Comparison of ENCODE assay signal across 8 cellular contexts in the genomic region with DNA sequence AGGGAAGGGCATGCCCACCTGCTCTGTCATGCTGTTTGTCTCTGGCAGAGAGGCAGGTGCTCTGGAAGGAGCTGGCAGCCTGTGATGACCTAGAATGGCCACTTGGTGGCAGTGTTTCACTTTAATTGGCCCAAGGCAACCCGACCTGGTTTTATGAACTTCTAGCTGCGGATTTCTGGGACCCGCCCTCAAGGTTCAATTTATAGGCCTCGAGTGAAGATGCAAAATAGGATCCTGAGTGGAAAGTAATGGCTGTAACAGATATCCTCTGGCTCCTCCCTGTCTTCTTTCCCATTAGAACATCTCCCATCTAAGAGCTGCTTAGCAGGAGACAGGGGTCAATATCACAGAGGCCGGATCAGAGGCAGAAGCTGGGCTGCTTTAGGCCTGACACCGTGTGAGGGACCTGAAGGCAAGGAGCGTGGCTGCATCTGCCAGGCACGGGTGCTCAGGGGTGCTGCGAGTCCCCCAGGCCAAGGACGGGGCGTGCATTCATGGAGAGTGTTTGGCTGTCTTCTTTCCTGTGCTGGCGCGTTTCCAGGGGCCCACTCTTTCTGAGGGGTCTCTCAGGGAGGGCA. TPM values are rescaled to one million over a fixed set of nuclear protein-coding genes. Genes with fewer than 3 reads are reported as not detected.
DNase-seq lines count a peak whose midpoint lies in the region; ATAC-seq and TF ChIP-seq lines count a peak whose summit lies in the region.

No MANE protein-coding gene starts in this region.

- H3K4me3 ChIP-seq in lung: no peak overlapping the region

- TF ChIP-seq CTCF in lung (IDR thresholded peaks at IDR 0.05; ENCODE audit: control extremely low read depth, extremely low read depth): peak; percentile 72

- WGBS in lung, 2 donors: 52 to 57% methylated on average over 13 of the region's 13 CpGs

- peak; percentile 46 for DNase-seq in activated gamma-delta T cell treated with Interleukin-2 at 50 U/mL for 16 hours
- DNase-seq in activated gamma-delta T cell (lab: John Stamatoyannopoulos, UW): no peak
- DNase-seq in NCI-H345 treated with DMSO at 0.1 percent for 48 hours (lab: John Stamatoyannopoulos, UW; ENCODE audit: unreplicated experiment): peak; percentile 41
- peak; percentile 36 to 44 for DNase-seq in activated CD4-positive, alpha-beta T cell treated with anti-CD3 and anti-CD28 coated beads, Interleukin-2, amount 50 U/mL, for 4 hours
- DNase-seq in effector CD4-positive, alpha-beta T cell: peak; percentile 44
- peak; percentile 67 for DNase-seq in lung (ENCODE audit: low spot score)
- DNase-seq in stimulated activated CD8-positive, alpha-beta memory T cell treated with anti-CD3 and anti-CD28 coated beads, Interleukin-12 subunit alpha, Interleukin-12 subunit beta, amount 100 ng/mL, for 1 hour (ENCODE audit: low read depth): peak; percentile 39

- H3K4me1 ChIP-seq in lung (ENCODE audit: control insufficient read depth in 2 of 2, insufficient read depth in 2 of 2, low read length in 2 of 2): no peaks in the 10 kb centered on the region

- no peak overlapping the region for H3K27ac ChIP-seq in lung (ENCODE audit: low read depth in 1 of 2, low read length in 1 of 2)

- ATAC-seq in HG03103 (IDR thresholded peaks at IDR 0.05; ENCODE audit: low read depth, unreplicated experiment) (peak; percentile 83), lung (ENCODE audit: insufficient read depth, low FRiP score) (peak; percentile 69)

- no peaks in the 10 kb centered on the region for H3K27me3 ChIP-seq in lung (ENCODE audit: control insufficient read depth, insufficient read depth)

- H3K36me3 ChIP-seq in lung (ENCODE audit: control insufficient read depth in 2 of 2, insufficient read depth in 2 of 2, low read length in 2 of 2): no peaks in the 10 kb centered on the region

- H3K9me3 ChIP-seq in lung (ENCODE audit: control insufficient read depth in 2 of 2, insufficient read depth in 1 of 2, low read length in 1 of 2): peaks cover 0 to 7% of the 10 kb centered on the region in 2 donors

RNA-seq across cellular contexts. Expression of gene SLC28A3, which starts 56.7 kb away (rescaled TPM):
- total RNA-seq in lung: 1 to 10 TPM in 1 of 2 donors, under 1 TPM in 1; 0.98 to 4.0 TPM
- polyA plus RNA-seq in lung: under 1 TPM; 0.59 to 0.78 TPM
